ENCODE assay signal across 1 cellular context in genomic region chr3:5226783-5227182, GRCh38.
TF ChIP-seq lines count a peak whose summit lies in the region.

No MANE protein-coding gene starts in this region.

TF ChIP-seq in Ishikawa, 13 proteins besides CTCF, POLR2A, EP300 and RAD21 (continued from another document):
- no peak for TF ChIP-seq NFIC (IDR thresholded peaks at IDR 0.05)
TF ChIP-seq in Ishikawa: peak in this region for 0.
